17 cellular contexts compared by ENCODE assay signal in genomic region chr11:68408512-68408911, GRCh38. TPM values are rescaled to one million over a fixed set of nuclear protein-coding genes. Genes with fewer than 3 reads are reported as not detected.
DNase-seq lines count a peak whose midpoint lies in the region; ATAC-seq and TF ChIP-seq lines count a peak whose summit lies in the region.
"Had no signal": no experiment of that assay in that cellular context is flagged by ENCODE, and none has a peak within 500 bp of the region (broad histone marks: within the 10 kb centered on the region; RNA-seq: fewer than 3 reads in every experiment).

No MANE protein-coding gene starts in this region.

- no peak overlapping the region for H3K4me3 ChIP-seq in LNCaP clone FGC (ENCODE audit: low read depth, low read length)
- no peak overlapping the region for H3K4me3 ChIP-seq in colonic mucosa
- H3K4me3 ChIP-seq in stomach: no peak overlapping the region
- H3K4me3 ChIP-seq in ascending aorta: no peak overlapping the region
- H3K4me3 ChIP-seq: BLaER1, GM23248, HAP-1 had no signal

- H3K27ac ChIP-seq in colonic mucosa (peak overlapping the region; percentile 40), stomach (peak overlapping the region in 4 of 5 donors; percentile 14 to 84 (median 58)), ascending aorta (no peak overlapping the region)
- H3K27ac ChIP-seq: BLaER1, GM23248, HL-60 had no signal

- TF ChIP-seq POLR2A in stomach (IDR thresholded peaks at IDR 0.05): no peak

- intact Hi-C loops in colonic mucosa (cut with DNase I) (no loop called here), stomach (cut with DNase I; ENCODE audit: low total_unique reads) (no loop called here), ascending aorta (cut with DNase I) (no loop called here)

- TF ChIP-seq CTCF in LNCaP clone FGC (IDR thresholded peaks at IDR 0.05; ENCODE audit: control insufficient read depth, extremely low read depth, insufficient read depth) (no peak), colonic mucosa (IDR thresholded peaks at IDR 0.05) (no peak), stomach (IDR thresholded peaks at IDR 0.05) (no peak), ascending aorta (IDR thresholded peaks at IDR 0.05) (no peak), omental fat pad (IDR thresholded peaks at IDR 0.05) (no peak)

- no peaks in the 10 kb centered on the region for H3K27me3 ChIP-seq in colonic mucosa
- no peaks in the 10 kb centered on the region for H3K27me3 ChIP-seq in stomach
- H3K27me3 ChIP-seq in ascending aorta: no peaks in the 10 kb centered on the region
- H3K27me3 ChIP-seq: BLaER1 had no signal

- ATAC-seq in omental fat pad (ENCODE audit: low FRiP score): no peak
- ATAC-seq: CD8-positive, alpha-beta T cell had no signal

- peak; percentile 51 for DNase-seq in DMS53 (lab: John Stamatoyannopoulos, UW)
- DNase-seq in DMS53 treated with DMSO at 0.1 percent for 48 hours (lab: John Stamatoyannopoulos, UW; ENCODE audit: unreplicated experiment): no peak
- peak; percentile 81 for DNase-seq in LNCaP clone FGC (ENCODE audit: low read depth)
- DNase-seq in colonic mucosa: no peak
- peak; percentile 47 for DNase-seq in stomach
- DNase-seq in ascending aorta (ENCODE audit: low spot score in 2 of 2): no peak
- no peak for DNase-seq in NCI-H187 treated with DMSO at 0.1 percent for 48 hours (lab: John Stamatoyannopoulos, UW)
- no peak for DNase-seq in omental fat pad (ENCODE audit: low spot score)
- DNase-seq: 8988T; Calu3; CD8-positive, alpha-beta T cell; DMS79; GDM1; GM23248 had no signal

- H3K4me1 ChIP-seq in colonic mucosa (peaks cover 7% of the 10 kb centered on the region), stomach (peaks cover 19 to 61% (median 43%) of the 10 kb centered on the region in 4 donors), ascending aorta (no peaks in the 10 kb centered on the region)
- H3K4me1 ChIP-seq: HAP-1 had no signal

- TF ChIP-seq EP300 in stomach (IDR thresholded peaks at IDR 0.05): no peak

- no peak overlapping the region for H3K9ac ChIP-seq in colonic mucosa (ENCODE audit: low read depth in 2 of 2, low read length in 2 of 2)
- H3K9ac ChIP-seq: BLaER1, GM23248 had no signal

- no peaks in the 10 kb centered on the region for H3K36me3 ChIP-seq in colonic mucosa
- peaks cover 23 to 73% (median 58%) of the 10 kb centered on the region in 4 donors for H3K36me3 ChIP-seq in stomach
- H3K36me3 ChIP-seq in ascending aorta: peaks cover 71 to 80% of the 10 kb centered on the region in 2 donors

- no peaks in the 10 kb centered on the region for H3K9me3 ChIP-seq in colonic mucosa
- no peaks in the 10 kb centered on the region for H3K9me3 ChIP-seq in stomach
- no peaks in the 10 kb centered on the region for H3K9me3 ChIP-seq in ascending aorta
- H3K9me3 ChIP-seq: BLaER1, HAP-1 had no signal

- WGBS in stomach, 5 donors: 50 to 77% (median 54%) methylated on average over 9 of the region's 9 CpGs

RNA-seq across cellular contexts. Expression of gene PPP6R3, which starts 52.0 kb away (rescaled TPM):
- total RNA-seq in colonic mucosa (100 to 1,000 TPM in 1 of 2 donors, 10 to 100 TPM in 1; 95.0 to 103 TPM), stomach (100 to 1,000 TPM in 4 of 5 donors, 10 to 100 TPM in 1; 95.7 to 236 (median 140) TPM), ascending aorta (94.7 TPM), omental fat pad (100 to 1,000 TPM; 104 to 137 (median 119) TPM)
- 10 to 100 TPM; 19.5 to 23.9 (median 22.5) TPM for polyA plus RNA-seq in stomach

Comparison
In these comparisons a context has a peak if more than half of its experiments do, and no peak if none do; other contexts are left out.
1. DNase-seq: peak in DMS53 (single experiment), LNCaP clone FGC (single experiment) and stomach (single experiment); none in DMS53 treated with DMSO at 0.1 percent for 48 hours (single experiment), colonic mucosa (single experiment), ascending aorta (0 of 2), NCI-H187 treated with DMSO at 0.1 percent for 48 hours (single experiment) and omental fat pad (single experiment).
2. H3K27ac ChIP-seq: peak in colonic mucosa (single experiment) and stomach (4 of 5); none in ascending aorta (0 of 2).